ENCODE assay signal across 12 cellular contexts in the genomic region with DNA sequence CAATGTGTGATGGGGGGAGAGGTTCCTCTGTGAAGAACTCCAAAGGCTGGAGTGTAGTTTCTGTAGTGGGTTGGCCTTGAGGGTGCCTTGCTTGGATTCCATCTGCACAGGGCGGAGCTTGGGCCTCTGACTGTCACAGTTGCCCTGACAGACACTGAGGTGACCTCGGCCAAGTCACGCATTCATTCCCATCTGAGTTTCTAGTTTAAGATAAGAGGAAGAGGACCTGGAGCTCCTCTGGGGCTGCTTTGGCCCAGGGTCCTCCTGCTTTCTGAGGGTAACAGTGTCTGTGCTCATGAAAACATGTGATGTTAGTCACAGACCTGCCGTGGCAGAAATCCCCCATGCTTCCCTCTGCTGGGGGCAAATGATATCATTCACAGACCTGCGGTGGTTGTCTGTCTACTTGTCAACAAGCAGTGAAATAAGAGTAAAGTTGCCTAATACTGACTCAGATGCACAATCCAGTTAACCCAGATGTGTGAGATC. TPM values are rescaled to one million over a fixed set of nuclear protein-coding genes. Genes with fewer than 3 reads are reported as not detected.
DNase-seq lines count a peak whose midpoint lies in the region; ATAC-seq and TF ChIP-seq lines count a peak whose summit lies in the region.
"Not testable (repeated sequence)": the region's sequence is repeated elsewhere in the genome, so short reads cannot be mapped to it uniquely, and the experiment has no call there.
"Had no signal": no experiment of that assay in that cellular context is flagged by ENCODE, and none has a peak within 500 bp of the region (broad histone marks: within the 10 kb centered on the region; RNA-seq: fewer than 3 reads in every experiment).

No MANE protein-coding gene starts in this region.

- not testable (repeated sequence) for H3K79me2 ChIP-seq in OCI-LY3 (ENCODE audit: low read length)

- H3K4me3 ChIP-seq in AG10803 (ENCODE audit: low read length); OCI-LY3 (ENCODE audit: low read length); fibroblast of mammary gland (ENCODE audit: control insufficient read depth, low read depth, low read length); naive thymus-derived CD4-positive, alpha-beta T cell (ENCODE audit: low read length): not testable (repeated sequence)

- H3K27me3 ChIP-seq in OCI-LY3 (ENCODE audit: low read depth, low read length); naive thymus-derived CD4-positive, alpha-beta T cell (ENCODE audit: control insufficient read depth in 2 of 2, insufficient read depth in 2 of 2, low read length in 2 of 2): not testable (repeated sequence)

- H3K4me1 ChIP-seq in OCI-LY3 (ENCODE audit: low read length), result peaks cover 31% of the 10 kb centered on the region
- H3K4me1 ChIP-seq in naive thymus-derived CD4-positive, alpha-beta T cell (ENCODE audit: control insufficient read depth in 2 of 2, insufficient read depth in 2 of 2, low read length in 2 of 2), result not testable (repeated sequence)

- CTCF ChIA-PET in naive thymus-derived CD4-positive, alpha-beta T cell (lab: Charles Lee), result not testable (repeated sequence)

- H3K4me1 Mint-ChIP-seq in HFFc6 (ENCODE audit: low read depth), result peaks cover 28% of the 10 kb centered on the region
- peaks cover 4 to 33% (median 12%) of the 10 kb centered on the region in 7 donors for H3K4me1 Mint-ChIP-seq in naive thymus-derived CD4-positive, alpha-beta T cell

- intact Hi-C loops in naive thymus-derived CD4-positive, alpha-beta T cell (cut with micrococcal nuclease), result not testable (repeated sequence)

- not testable (repeated sequence) for H3K9me3 ChIP-seq in OCI-LY3 (ENCODE audit: insufficient read depth, low read length); naive thymus-derived CD4-positive, alpha-beta T cell (ENCODE audit: control insufficient read depth in 2 of 3, low read length in 3 of 3)

- DNase-seq in AG10803 (ENCODE audit: low read depth), result peak; percentile 71
- DNase-seq in HFFc6, result peak; percentile 50
- DNase-seq in activated CD8-positive, alpha-beta memory T cell treated with anti-CD3 and anti-CD28 coated beads for 24 hours, result peak; percentile 73
- DNase-seq in amniotic epithelial cell (ENCODE audit: low read depth), result peak; percentile 86
- peak; percentile 86 for DNase-seq in fibroblast of mammary gland (ENCODE audit: low read depth)
- not testable (repeated sequence) for DNase-seq in naive thymus-derived CD4-positive, alpha-beta T cell
- peak in 2 of 3 donors; percentile 23 to 43 for DNase-seq in stimulated activated CD4-positive, alpha-beta T cell treated with anti-CD3 and anti-CD28 coated beads, TNF-alpha, amount 100 ng/mL, for 48 hours (ENCODE audit: low read depth in 3 of 3)

- H4K20me1 ChIP-seq in OCI-LY3 (ENCODE audit: insufficient read depth, low read length), result not testable (repeated sequence)

- H2AFZ ChIP-seq in OCI-LY3 (ENCODE audit: low read depth, low read length), result not testable (repeated sequence)

- TF ChIP-seq CTCF in AG10803 (conservative IDR thresholded peaks at IDR 0.05; ENCODE audit: low read length) (peak; percentile 30), HFFc6 (IDR thresholded peaks at IDR 0.05) (peak; percentile 29)
- not testable (repeated sequence) for TF ChIP-seq CTCF in OCI-LY3 (IDR thresholded peaks at IDR 0.05; ENCODE audit: low read depth, low read length); fibroblast of mammary gland (conservative IDR thresholded peaks at IDR 0.05; ENCODE audit: control insufficient read depth, insufficient read depth, low read depth, low read length)

- H3K36me3 Mint-ChIP-seq in HFFc6 (ENCODE audit: low read depth), result not testable (repeated sequence)
- H3K36me3 Mint-ChIP-seq in naive thymus-derived CD4-positive, alpha-beta T cell, result peaks cover 6 to 57% (median 20%) of the 10 kb centered on the region in 5 donors

- peak overlapping the region; percentile 30 for H3K4me2 ChIP-seq in OCI-LY3 (ENCODE audit: low read length)

- POLR2A ChIA-PET in naive thymus-derived CD4-positive, alpha-beta T cell (lab: Charles Lee), result not testable (repeated sequence)

- H3K27ac Mint-ChIP-seq in HFFc6, result peak overlapping the region; percentile 78
- H3K27ac Mint-ChIP-seq in naive thymus-derived CD4-positive, alpha-beta T cell, result peak overlapping the region in 3 of 9 donors; percentile 5 to 62 (median 9)

- H3K4me3 Mint-ChIP-seq in HFFc6; naive thymus-derived CD4-positive, alpha-beta T cell: not testable (repeated sequence)

- not testable (repeated sequence) for H3K9me3 Mint-ChIP-seq in HFFc6; naive thymus-derived CD4-positive, alpha-beta T cell

- peak; percentile 78 for ATAC-seq in naive thymus-derived CD4-positive, alpha-beta T cell

- H3K27ac ChIP-seq in OCI-LY3 (ENCODE audit: low read length), result peak overlapping the region; percentile 47
- H3K27ac ChIP-seq in naive thymus-derived CD4-positive, alpha-beta T cell (ENCODE audit: low read depth, low read length), result not testable (repeated sequence)

- H3K36me3 ChIP-seq in OCI-LY3 (replicated peaks; ENCODE audit: low read depth, low read length), result not testable (repeated sequence)
- peaks cover 0 to 44% (median 0%) of the 10 kb centered on the region in 3 experiments for H3K36me3 ChIP-seq in naive thymus-derived CD4-positive, alpha-beta T cell (ENCODE audit: control insufficient read depth in 2 of 3, insufficient read depth in 3 of 3, low read length in 3 of 3)

- H3K27me3 Mint-ChIP-seq in HFFc6 (ENCODE audit: insufficient read depth); naive thymus-derived CD4-positive, alpha-beta T cell: not testable (repeated sequence)

- H3K9ac ChIP-seq in OCI-LY3 (ENCODE audit: low read length), result not testable (repeated sequence)

RNA-seq across cellular contexts. Expression of a gene that starts 35.2 kb away (rescaled TPM):
- 10 to 100 TPM; 15.6 to 19.0 (median 16.2) TPM for total RNA-seq in HFFc6 (2021; fragmentation: NEBNext Ultra II Directional; extraction: Animal tissue kit (Norgen Biotek cat#: 25700))
- total RNA-seq in naive thymus-derived CD4-positive, alpha-beta T cell, result 10 to 100 TPM; 43.6 to 81.2 (median 68.5) TPM
- 10 to 100 TPM; 17.2 to 28.9 TPM for polyA plus RNA-seq in naive thymus-derived CD4-positive, alpha-beta T cell

RNA-seq across cellular contexts. Expression of a gene that starts 50.1 kb away (rescaled TPM):
- not detected for total RNA-seq in HFFc6 (2021; fragmentation: NEBNext Ultra II Directional; extraction: Animal tissue kit (Norgen Biotek cat#: 25700))
- not detected for total RNA-seq in naive thymus-derived CD4-positive, alpha-beta T cell
- not detected for polyA plus RNA-seq in naive thymus-derived CD4-positive, alpha-beta T cell
- total RNA-seq: frontal cortex, G401, left cardiac atrium, tibial nerve had no signal
